ENCODE assay signal across 1 cellular context in the genomic region with DNA sequence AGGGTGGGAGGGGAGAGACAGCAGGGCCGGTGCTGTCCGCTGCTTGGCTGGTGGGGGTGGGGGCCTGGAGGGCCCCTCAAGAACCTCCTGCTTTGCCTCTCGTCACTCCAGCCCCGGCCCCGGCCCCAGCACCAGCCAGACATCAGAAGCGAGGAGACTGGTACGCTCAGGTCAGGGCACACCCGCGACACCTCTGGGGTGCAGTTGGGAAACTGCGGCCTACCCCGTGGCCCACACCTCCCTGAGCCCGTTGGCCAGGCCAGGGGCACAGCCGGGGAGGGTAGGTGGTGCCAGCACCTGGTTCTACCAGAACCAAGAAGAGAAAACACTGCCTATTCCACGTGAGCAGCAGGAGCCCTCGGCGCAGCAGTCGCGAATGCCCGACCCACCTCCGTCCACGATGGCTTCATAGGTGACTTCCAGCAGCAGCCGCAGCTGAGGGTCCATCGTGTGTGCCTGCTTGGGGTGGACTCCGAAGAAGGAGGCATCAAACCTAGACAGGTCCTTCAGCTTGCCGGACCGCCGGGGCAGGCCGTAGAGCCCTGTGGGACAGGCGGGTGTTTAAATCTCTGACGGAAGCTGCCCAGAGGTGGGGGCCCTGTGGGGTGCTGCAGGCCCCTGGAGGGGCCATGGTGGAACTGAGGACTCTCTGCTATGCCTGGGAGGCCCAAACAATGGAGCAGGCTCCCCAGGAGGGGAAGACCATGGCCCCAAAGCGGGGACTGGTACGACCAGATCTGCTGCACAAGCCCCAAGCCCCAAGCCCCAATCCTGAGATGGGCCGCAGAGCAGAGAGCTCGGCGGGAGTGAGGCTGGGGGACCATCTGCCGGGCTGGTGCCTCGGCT.
TF ChIP-seq lines count a peak whose summit lies in the region.

No MANE protein-coding gene starts in this region.

TF ChIP-seq in H1, 55 proteins besides CTCF, POLR2A, EP300 and RAD21:
- no peak for TF ChIP-seq BRCA1 (IDR thresholded peaks at IDR 0.05; ENCODE audit: low read depth, low read length)
- TF ChIP-seq CHD2 (IDR thresholded peaks at IDR 0.05; ENCODE audit: low read length), result no peak
- no peak for TF ChIP-seq TAF1 (IDR thresholded peaks at IDR 0.05; ENCODE audit: low read depth, low read length)
- no peak for TF ChIP-seq RNF2 (IDR thresholded peaks at IDR 0.05; ENCODE audit: borderline replicate concordance, low read depth, low read length, missing control alignments, poor library complexity, severe bottlenecking)
- TF ChIP-seq HDAC2 (IDR thresholded peaks at IDR 0.05; ENCODE audit: borderline replicate concordance in 1 of 2, low read depth in 2 of 2, low read length in 2 of 2), result no peak
- no peak for TF ChIP-seq FOSL1 (IDR thresholded peaks at IDR 0.05; ENCODE audit: insufficient read depth, low read depth, low read length)
- TF ChIP-seq RXRA (IDR thresholded peaks at IDR 0.05; ENCODE audit: insufficient read depth, low read depth, low read length), result no peak
- TF ChIP-seq GTF2F1 (IDR thresholded peaks at IDR 0.05; ENCODE audit: borderline replicate concordance, low read depth, low read length), result no peak
- TF ChIP-seq, protein P1, sequence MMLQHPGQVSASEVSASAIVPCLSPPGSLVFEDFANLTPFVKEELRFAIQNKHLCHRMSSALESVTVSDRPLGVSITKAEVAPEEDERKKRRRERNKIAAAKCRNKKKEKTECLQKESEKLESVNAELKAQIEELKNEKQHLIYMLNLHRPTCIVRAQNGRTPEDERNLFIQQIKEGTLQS (IDR thresholded peaks at IDR 0.05; ENCODE audit: insufficient read depth, low read depth, low read length), result no peak
- no peak for TF ChIP-seq JUN (IDR thresholded peaks at IDR 0.05; ENCODE audit: low read depth, low read length)
- no peak for TF ChIP-seq TBP (IDR thresholded peaks at IDR 0.05; ENCODE audit: low read depth, low read length)
- no peak for TF ChIP-seq ZNF274 (IDR thresholded peaks at IDR 0.05; ENCODE audit: borderline replicate concordance, extremely low read depth, low read length)
- TF ChIP-seq POU5F1 (IDR thresholded peaks at IDR 0.05; ENCODE audit: low read depth, low read length), result no peak
- no peak for TF ChIP-seq TCF12 (IDR thresholded peaks at IDR 0.05; ENCODE audit: low read depth, low read length)
